9 cellular contexts compared by ENCODE assay signal in the genomic region with DNA sequence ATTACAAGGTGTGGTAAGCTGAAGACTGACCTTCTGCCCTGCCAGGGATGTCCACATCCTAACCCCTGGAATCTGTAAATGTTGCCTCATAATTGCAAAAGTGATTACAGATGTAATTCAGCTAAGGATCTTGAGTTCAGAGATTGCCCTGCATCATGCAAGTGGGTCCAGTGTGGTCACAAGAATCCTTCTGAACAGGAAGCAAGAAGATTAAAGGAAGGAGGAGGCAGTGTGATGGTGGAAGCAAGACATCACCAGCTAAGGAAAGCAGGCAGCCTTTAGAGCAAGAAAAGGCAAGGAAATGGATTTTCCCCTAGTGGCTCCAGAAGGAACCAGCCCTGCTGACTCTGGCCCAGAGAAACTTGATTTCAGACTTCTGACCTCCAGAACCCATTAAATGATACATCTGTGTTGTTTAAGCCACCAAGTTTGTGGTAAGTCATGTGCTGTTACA.
DNase-seq lines count a peak whose midpoint lies in the region; ATAC-seq, FAIRE-seq and TF ChIP-seq lines count a peak whose summit lies in the region.
"Had no signal": no experiment of that assay in that cellular context is flagged by ENCODE, and none has a peak within 500 bp of the region (broad histone marks: within the 10 kb centered on the region; RNA-seq: fewer than 3 reads in every experiment).

No MANE protein-coding gene starts in this region.

- no peak overlapping the region for H3K4ac ChIP-seq in neuronal stem cell (ENCODE audit: low read length)

- no peak overlapping the region for H4K8ac ChIP-seq in neuronal stem cell (ENCODE audit: low read depth, low read length)

- no peak overlapping the region for H2AFZ ChIP-seq in neuronal stem cell (ENCODE audit: low read length)

- no peak overlapping the region for H3K18ac ChIP-seq in neuronal stem cell (ENCODE audit: low read length)

- intact Hi-C loops in CD14-positive monocyte (cut with micrococcal nuclease), result no loop called here

- H3K27me3 Mint-ChIP-seq in CD14-positive monocyte (ENCODE audit: low read depth in 3 of 3), result peaks cover 0 to 3% (median 2%) of the 10 kb centered on the region in 3 donors
- no peaks in the 10 kb centered on the region for H3K27me3 Mint-ChIP-seq in IgD-negative memory B cell
- H3K27me3 Mint-ChIP-seq in memory B cell, result no peaks in the 10 kb centered on the region
- H3K27me3 Mint-ChIP-seq in activated T-cell treated with anti-CD3 and anti-CD28 coated beads, Interleukin-2, amount 50 U/mL, for 4 hours (ENCODE audit: low read depth), result no peaks in the 10 kb centered on the region

- no peak overlapping the region for H2BK12ac ChIP-seq in neuronal stem cell (ENCODE audit: low read length)

- no peak overlapping the region for H2BK120ac ChIP-seq in neuronal stem cell (ENCODE audit: low read depth, low read length)

- DNase-seq in CD14-positive monocyte (ENCODE audit: low spot score), result no peak
- no peak for DNase-seq in bronchial epithelial cell (ENCODE audit: low read depth)
- DNase-seq in memory B cell (ENCODE audit: low spot score in 2 of 2), result no peak
- no peak for DNase-seq in cortex of kidney (lab: John Stamatoyannopoulos, UW)
- no peak for DNase-seq in activated T-cell treated with anti-CD3 and anti-CD28 coated beads, Interleukin-2, amount 50 U/mL, for 4 hours
- DNase-seq in neuronal stem cell (ENCODE audit: low spot score), result no peak
- DNase-seq: activated effector memory CD4-positive, alpha-beta T cell treated with anti-CD3 and anti-CD28 coated beads, Interleukin-2, amount 50 U/mL, for 16 hours had no signal

- no peak overlapping the region for H3K14ac ChIP-seq in neuronal stem cell (ENCODE audit: low read length)

- H3K4me1 Mint-ChIP-seq in CD14-positive monocyte, result peaks cover 32% of the 10 kb centered on the region
- H3K4me1 Mint-ChIP-seq in IgD-negative memory B cell, result peaks cover 68 to 80% (median 73%) of the 10 kb centered on the region in 3 donors
- peaks cover 56% of the 10 kb centered on the region for H3K4me1 Mint-ChIP-seq in memory B cell
- peaks cover 21% of the 10 kb centered on the region for H3K4me1 Mint-ChIP-seq in activated T-cell treated with anti-CD3 and anti-CD28 coated beads, Interleukin-2, amount 50 U/mL, for 4 hours (ENCODE audit: low read depth)

- no peaks in the 10 kb centered on the region for H3K9me3 ChIP-seq in neuronal stem cell (replicated peaks in 1 of 2; ENCODE audit: control insufficient read depth in 2 of 2, insufficient read depth in 1 of 2, low read depth in 1 of 2, low read length in 2 of 2)

- TF ChIP-seq CTCF in CD14-positive monocyte (IDR thresholded peaks at IDR 0.05) (peak; percentile 33), bronchial epithelial cell (IDR thresholded peaks at IDR 0.05; ENCODE audit: insufficient read depth, low read length, severe bottlenecking) (peak; percentile 32)

- H2BK15ac ChIP-seq in neuronal stem cell (ENCODE audit: low read length), result no peak overlapping the region

- peaks cover 0 to 2% of the 10 kb centered on the region in 2 donors for H3K36me3 Mint-ChIP-seq in CD14-positive monocyte
- H3K36me3 Mint-ChIP-seq in IgD-negative memory B cell, result no peaks in the 10 kb centered on the region
- H3K36me3 Mint-ChIP-seq in memory B cell, result peaks cover 1% of the 10 kb centered on the region
- no peaks in the 10 kb centered on the region for H3K36me3 Mint-ChIP-seq in activated T-cell treated with anti-CD3 and anti-CD28 coated beads, Interleukin-2, amount 50 U/mL, for 4 hours (ENCODE audit: insufficient read depth)

- H3K9me3 Mint-ChIP-seq in CD14-positive monocyte (no peaks in the 10 kb centered on the region), IgD-negative memory B cell (no peaks in the 10 kb centered on the region), memory B cell (no peaks in the 10 kb centered on the region)
- no peaks in the 10 kb centered on the region for H3K9me3 Mint-ChIP-seq in activated T-cell treated with anti-CD3 and anti-CD28 coated beads, Interleukin-2, amount 50 U/mL, for 4 hours

- H3K9ac ChIP-seq in neuronal stem cell (ENCODE audit: low read depth, low read length, poor library complexity), result no peak overlapping the region

- peak; percentile 26 for ATAC-seq in memory B cell (ENCODE audit: low read depth)
- no peak for ATAC-seq in activated T-cell treated with anti-CD3 and anti-CD28 coated beads, Interleukin-2, amount 50 U/mL, for 4 hours
- ATAC-seq in GM21367 (IDR thresholded peaks at IDR 0.05; ENCODE audit: unreplicated experiment), result no peak

- no peak overlapping the region for H3K27ac ChIP-seq in neuronal stem cell (replicated peaks; ENCODE audit: low read length)

- no peaks in the 10 kb centered on the region for H3K36me3 ChIP-seq in bronchial epithelial cell (ENCODE audit: control insufficient read depth, insufficient read depth, low read length)
- H3K36me3 ChIP-seq in neuronal stem cell (replicated peaks in 1 of 2; ENCODE audit: control insufficient read depth in 2 of 2, insufficient read depth in 2 of 2, low read length in 2 of 2), result no peaks in the 10 kb centered on the region

- no peak overlapping the region for H2BK5ac ChIP-seq in neuronal stem cell (ENCODE audit: low read length)

- H3K79me1 ChIP-seq in neuronal stem cell (ENCODE audit: low read depth, low read length), result peaks cover 3% of the 10 kb centered on the region

- H3K4me2 ChIP-seq in neuronal stem cell (ENCODE audit: insufficient read depth, low read length, poor library complexity, severe bottlenecking), result no peak overlapping the region

- H3K27ac Mint-ChIP-seq in CD14-positive monocyte (peak overlapping the region in 1 of 7 donors; percentile 8), IgD-negative memory B cell (peak overlapping the region; percentile 70 to 88 (median 82)), memory B cell (peak overlapping the region; percentile 86)

- no peak overlapping the region for H3K23ac ChIP-seq in neuronal stem cell (ENCODE audit: low read depth, low read length, poor library complexity)

- no peak overlapping the region for H4K91ac ChIP-seq in neuronal stem cell (ENCODE audit: low read depth, low read length, poor library complexity)

- H3K27me3 ChIP-seq in bronchial epithelial cell (ENCODE audit: control insufficient read depth, insufficient read depth, low read length), result no peaks in the 10 kb centered on the region
- no peaks in the 10 kb centered on the region for H3K27me3 ChIP-seq in neuronal stem cell (ENCODE audit: control insufficient read depth in 3 of 3, insufficient read depth in 3 of 3, low read depth in 1 of 3, low read length in 3 of 3)

- no peak overlapping the region for H2AK5ac ChIP-seq in neuronal stem cell (ENCODE audit: low read depth, low read length)

- H3K4me3 ChIP-seq in bronchial epithelial cell (ENCODE audit: low read depth, low read length), result no peak overlapping the region
- H3K4me3 ChIP-seq in neuronal stem cell (ENCODE audit: low read length in 2 of 2), result no peak overlapping the region

- H3K4me3 Mint-ChIP-seq in CD14-positive monocyte, result no peak overlapping the region
- H3K4me3 Mint-ChIP-seq in IgD-negative memory B cell, result peak overlapping the region in 3 of 4 donors; percentile 71 to 80 (median 73)
- H3K4me3 Mint-ChIP-seq in memory B cell, result no peak overlapping the region
- H3K4me3 Mint-ChIP-seq in activated T-cell treated with anti-CD3 and anti-CD28 coated beads, Interleukin-2, amount 50 U/mL, for 4 hours, result no peak overlapping the region

- no peak for FAIRE-seq in bronchial epithelial cell (lab: Jason Lieb, UNC)

- peaks cover 9 to 11% of the 10 kb centered on the region in 2 donors for H3K4me1 ChIP-seq in neuronal stem cell (ENCODE audit: control insufficient read depth in 2 of 2, insufficient read depth in 1 of 2, low read depth in 1 of 2, low read length in 2 of 2)

Comparison
In these comparisons a context has a peak if more than half of its experiments do, and no peak if none do; other contexts are left out.
1. H3K4me3 Mint-ChIP-seq: peak in IgD-negative memory B cell (3 of 4); none in CD14-positive monocyte (0 of 2), memory B cell (single experiment) and activated T-cell treated with anti-CD3 and anti-CD28 coated beads, Interleukin-2, amount 50 U/mL, for 4 hours (single experiment).